ENCODE assay signal across 23 cellular contexts in the genomic region with DNA sequence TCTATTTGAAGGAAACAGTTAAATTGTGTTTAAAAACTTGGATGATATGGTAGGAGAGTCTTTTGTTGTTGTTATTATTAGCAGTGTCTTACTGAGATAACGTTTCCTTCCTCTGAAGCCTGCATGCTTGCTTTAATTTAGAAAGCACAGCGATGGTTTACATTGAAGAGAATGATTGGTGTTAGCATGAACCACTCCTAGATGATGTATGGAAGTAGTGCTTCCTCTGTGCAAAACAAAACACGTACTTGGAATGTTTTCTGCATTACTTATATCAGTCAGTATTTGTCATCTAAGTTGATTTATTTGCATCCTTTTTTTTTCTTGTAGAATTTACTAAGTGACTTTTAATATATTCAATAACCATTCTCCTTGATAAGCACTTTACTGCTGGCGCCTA.
"Had no signal": no experiment of that assay in that cellular context is flagged by ENCODE, and none has a peak within 500 bp of the region (broad histone marks: within the 10 kb centered on the region; RNA-seq: fewer than 3 reads in every experiment).

No MANE protein-coding gene starts in this region.

- H3K4me1 ChIP-seq: parathyroid adenoma, psoas muscle, suprapubic skin, tibial nerve had no signal

- H3K4me3 ChIP-seq: psoas muscle, suprapubic skin, tibial nerve had no signal

- H3K27me3 ChIP-seq: suprapubic skin, tibial nerve had no signal

- H3K27ac ChIP-seq: parathyroid adenoma, psoas muscle, suprapubic skin, tibial nerve, VCaP had no signal

- DNase-seq: activated CD4-positive, alpha-beta T cell treated with anti-CD3 and anti-CD28 coated beads for 48 hours; activated CD4-positive, alpha-beta T cell treated with anti-CD3 and anti-CD28 coated beads, Interleukin-2, amount 50 U/mL, for 48 hours; activated CD8-positive, alpha-beta memory T cell treated with anti-CD3 and anti-CD28 coated beads for 24 hours; activated effector memory CD4-positive, alpha-beta T cell treated with anti-CD3 and anti-CD28 coated beads, Interleukin-2, amount 50 U/mL, for 16 hours; activated naive CD4-positive, alpha-beta T cell treated with anti-CD3 and anti-CD28 coated beads, Interleukin-2, amount 10 ng/mL, durations not matched to agents 7 days and 5 days; activated naive CD8-positive, alpha-beta T cell treated with anti-CD3 and anti-CD28 coated beads, Interleukin-2, amount 10 ng/mL, durations not matched to agents 7 days and 5 days; amniotic stem cell; central memory CD4-positive, alpha-beta T cell; effector CD8-positive, alpha-beta T cell; erythroblast; head of caudate nucleus; hippocampal formation; kidney; naive thymus-derived CD8-positive, alpha-beta T cell; occipital lobe; psoas muscle; stimulated activated CD4-positive, alpha-beta T cell treated with anti-CD3 and anti-CD28 coated beads, Interleukin-15, amount 100 ng/mL, for 24 hours; stimulated activated CD4-positive, alpha-beta T cell treated with anti-CD3 and anti-CD28 coated beads, Interleukin-2, amount 100 ng/mL, for 24 hours; stimulated activated naive CD4-positive, alpha-beta T cell had no signal

- ATAC-seq: naive thymus-derived CD8-positive, alpha-beta T cell had no signal

- H3K9me3 ChIP-seq: psoas muscle, suprapubic skin, tibial nerve had no signal
